ENCODE assay signal across 22 cellular contexts in the genomic region with DNA sequence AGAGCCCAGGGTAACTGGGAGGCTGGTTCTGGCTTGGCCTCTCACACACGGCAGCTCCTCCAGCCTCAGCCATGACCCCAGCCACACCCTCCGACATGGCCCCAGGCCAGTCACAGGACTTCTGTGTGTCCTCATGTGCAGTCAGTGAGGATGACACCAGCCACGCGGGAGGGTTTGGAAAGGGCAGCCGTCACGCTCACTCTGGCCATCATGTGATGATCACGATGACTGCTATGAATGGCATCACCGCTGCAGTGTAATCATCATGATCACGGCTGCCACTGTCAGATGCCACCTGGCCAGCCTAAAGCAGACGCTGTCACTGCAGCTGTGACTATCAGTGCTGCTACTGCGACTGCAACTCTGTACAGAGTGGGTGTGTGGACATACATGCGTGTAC.
DNase-seq lines count a peak whose midpoint lies in the region; FAIRE-seq and TF ChIP-seq lines count a peak whose summit lies in the region.
"Had no signal": no experiment of that assay in that cellular context is flagged by ENCODE, and none has a peak within 500 bp of the region (broad histone marks: within the 10 kb centered on the region; RNA-seq: fewer than 3 reads in every experiment).

No MANE protein-coding gene starts in this region.

- no peak overlapping the region for H4K5ac ChIP-seq in H9 (ENCODE audit: insufficient read length, low read depth, low read length)

- H3K79me2 ChIP-seq in astrocyte (ENCODE audit: insufficient read depth, low read length) (no peaks in the 10 kb centered on the region), H9 (ENCODE audit: insufficient read depth, low read length) (no peaks in the 10 kb centered on the region)

- H3K27me3 Mint-ChIP-seq in astrocyte (ENCODE audit: low read depth, unreplicated experiment) (peaks cover 28% of the 10 kb centered on the region), nephron progenitor cell (ENCODE audit: low read depth, poor library complexity) (peaks cover 27% of the 10 kb centered on the region), H9 (ENCODE audit: low read depth) (peaks cover 27% of the 10 kb centered on the region)

- no peak overlapping the region for H3K4ac ChIP-seq in H9 (ENCODE audit: low read depth, low read length)

- H3K27me3 ChIP-seq in astrocyte (ENCODE audit: insufficient read depth, low read length): no peaks in the 10 kb centered on the region
- peaks cover 0 to 52% (median 0%) of the 10 kb centered on the region in 7 donors for H3K27me3 ChIP-seq in spleen (replicated peaks in 1 of 7)
- no peaks in the 10 kb centered on the region for H3K27me3 ChIP-seq in H9 (ENCODE audit: insufficient read depth, low read length)

- H3K4me2 ChIP-seq in astrocyte (ENCODE audit: low read length): no peak overlapping the region
- no peak overlapping the region for H3K4me2 ChIP-seq in H9 (ENCODE audit: insufficient read depth, insufficient read length, low read length)
- H3K4me2 ChIP-seq: BLaER1 treated with 17β-estradiol and CSF1 and Interleukin-3, amounts not matched to agents 10 nM and 100 nM had no signal

- no peak overlapping the region for H3K27ac ChIP-seq in astrocyte (ENCODE audit: low read depth, low read length)
- H3K27ac ChIP-seq in kidney (ENCODE audit: low read depth in 2 of 2, low read length in 2 of 2): no peak overlapping the region
- no peak overlapping the region for H3K27ac ChIP-seq in spleen
- H3K27ac ChIP-seq in H9 (ENCODE audit: insufficient read length, low read depth, low read length): no peak overlapping the region
- H3K27ac ChIP-seq: 22Rv1; BLaER1 treated with 17β-estradiol and CSF1 and Interleukin-3, amounts not matched to agents 10 nM and 100 nM had no signal

- H3K4me3 Mint-ChIP-seq in astrocyte (ENCODE audit: unreplicated experiment) (no peak overlapping the region), nephron progenitor cell (no peak overlapping the region), H9 (no peak overlapping the region)
- H3K4me3 Mint-ChIP-seq: B cell; CD14-positive monocyte; CD4-positive, alpha-beta T cell; CD8-positive, alpha-beta memory T cell had no signal

- H3K23ac ChIP-seq in H9 (ENCODE audit: insufficient read length, low read depth, low read length): no peak overlapping the region

- no peak overlapping the region for H3K14ac ChIP-seq in H9 (ENCODE audit: insufficient read depth, low read length)

- H3K4me3 ChIP-seq in astrocyte (ENCODE audit: insufficient read depth, low read depth, low read length) (no peak overlapping the region), kidney (ENCODE audit: low read length in 2 of 2) (no peak overlapping the region), spleen (no peak overlapping the region)
- H3K4me3 ChIP-seq: BLaER1 treated with 17β-estradiol and CSF1 and Interleukin-3, amounts not matched to agents 10 nM and 100 nM had no signal

- H4K8ac ChIP-seq in H9 (replicated peaks; ENCODE audit: insufficient read length, low read depth, low read length): no peak overlapping the region

- WGBS in spleen, 5 donors: 76 to 92% (median 91%) methylated on average over 12 of the region's 12 CpGs
- no CpG with 5 or more reads among the region's 12 CpGs for WGBS in H9 (ENCODE audit: extremely low coverage, insufficient read length, low lambda C conversion rate)

- H3K9me3 Mint-ChIP-seq in astrocyte (ENCODE audit: unreplicated experiment) (peaks cover 13% of the 10 kb centered on the region), nephron progenitor cell (peaks cover 16% of the 10 kb centered on the region), H9 (peaks cover 5 to 11% of the 10 kb centered on the region in 2 experiments)
- H3K9me3 Mint-ChIP-seq: CD4-positive, alpha-beta T cell; CD8-positive, alpha-beta memory T cell had no signal

- no peak overlapping the region for H2BK120ac ChIP-seq in H9 (ENCODE audit: low read depth, low read length, poor library complexity, severe bottlenecking)

- H3K4me1 Mint-ChIP-seq in astrocyte (ENCODE audit: low read depth, unreplicated experiment): no peaks in the 10 kb centered on the region
- H3K4me1 Mint-ChIP-seq in nephron progenitor cell: peaks cover 19% of the 10 kb centered on the region
- peaks cover 2 to 6% of the 10 kb centered on the region in 2 experiments for H3K4me1 Mint-ChIP-seq in H9
- H3K4me1 Mint-ChIP-seq: B cell; CD14-positive monocyte; CD8-positive, alpha-beta memory T cell had no signal

- no peak overlapping the region for H2BK15ac ChIP-seq in H9 (ENCODE audit: low read depth, low read length)

- no peaks in the 10 kb centered on the region for H4K20me1 ChIP-seq in astrocyte (ENCODE audit: insufficient read depth, low read length)
- H4K20me1 ChIP-seq in H9 (ENCODE audit: control insufficient read depth, insufficient read depth, insufficient read length): no peaks in the 10 kb centered on the region

- peak overlapping the region; percentile 2 for H3K27ac Mint-ChIP-seq in astrocyte (ENCODE audit: unreplicated experiment)
- no peak overlapping the region for H3K27ac Mint-ChIP-seq in nephron progenitor cell
- peak overlapping the region in 1 of 3 experiments; percentile 40; a peak in 1 of 7 replicates for H3K27ac Mint-ChIP-seq in H9
- H3K27ac Mint-ChIP-seq: B cell; CD4-positive, alpha-beta T cell; CD8-positive, alpha-beta memory T cell had no signal

- H2AK5ac ChIP-seq in H9 (ENCODE audit: insufficient read length, low read length): no peak overlapping the region

- H4K91ac ChIP-seq in H9 (ENCODE audit: insufficient read length, low read depth, low read length): no peak overlapping the region

- no peaks in the 10 kb centered on the region for H3K23me2 ChIP-seq in H9 (ENCODE audit: insufficient read length, low read depth, low read length, poor library complexity, severe bottlenecking)

- H3K36me3 ChIP-seq in astrocyte (ENCODE audit: insufficient read depth, low read length): no peaks in the 10 kb centered on the region
- no peaks in the 10 kb centered on the region for H3K36me3 ChIP-seq in kidney (ENCODE audit: control insufficient read depth in 1 of 2, insufficient read depth in 2 of 2, low read length in 2 of 2)
- no peaks in the 10 kb centered on the region for H3K36me3 ChIP-seq in spleen
- H3K36me3 ChIP-seq: BLaER1 treated with 17β-estradiol and CSF1 and Interleukin-3, amounts not matched to agents 10 nM and 100 nM had no signal

- no peak for FAIRE-seq in astrocyte (lab: Jason Lieb, UNC)
- no peak for FAIRE-seq in kidney (lab: Jason Lieb, UNC)
- FAIRE-seq: A204.1, G401.6, GM12892, H1 had no signal

- TF ChIP-seq CTCF in astrocyte (IDR thresholded peaks at IDR 0.05; ENCODE audit: insufficient read depth, low read depth, low read length) (no peak), kidney (IDR thresholded peaks at IDR 0.05; ENCODE audit: borderline replicate concordance, extremely low read depth, insufficient read depth) (no peak), spleen (IDR thresholded peaks at IDR 0.05 in 8 of 11, conservative IDR thresholded peaks at IDR 0.05 in 3 of 11) (no peak), nephron progenitor cell (IDR thresholded peaks at IDR 0.05) (no peak), H9 (conservative IDR thresholded peaks at IDR 0.05) (no peak)

- H3K9ac ChIP-seq in astrocyte (ENCODE audit: low read length) (no peak overlapping the region), kidney (ENCODE audit: low read length in 2 of 2) (no peak overlapping the region), H9 (ENCODE audit: extremely low read depth, insufficient read length, low read length) (no peak overlapping the region)
- H3K9ac ChIP-seq: BLaER1 treated with 17β-estradiol and CSF1 and Interleukin-3, amounts not matched to agents 10 nM and 100 nM had no signal

- TF ChIP-seq POLR2A in spleen (IDR thresholded peaks at IDR 0.05): no peak

- H3K18ac ChIP-seq in H9 (ENCODE audit: insufficient read length, low read depth, low read length): no peak overlapping the region

- H2AFZ ChIP-seq in astrocyte (ENCODE audit: low read depth, low read length) (no peak overlapping the region), H9 (ENCODE audit: low read length) (no peak overlapping the region)

- no peak overlapping the region for H2BK20ac ChIP-seq in H9 (ENCODE audit: low read depth, low read length, poor library complexity, severe bottlenecking)

- DNase-seq in NCI-H748 (lab: John Stamatoyannopoulos, UW; ENCODE audit: unreplicated experiment): peak; percentile 37
- no peak for DNase-seq in NCI-H748 treated with DMSO at 0.1 percent for 48 hours (lab: John Stamatoyannopoulos, UW)
- DNase-seq in astrocyte (ENCODE audit: low read depth): no peak
- peak; percentile 46 for DNase-seq in kidney
- peak; percentile 59 for DNase-seq in spleen
- DNase-seq in nephron progenitor cell: no peak
- DNase-seq in NCI-H128 (lab: John Stamatoyannopoulos, UW; ENCODE audit: unreplicated experiment): no peak
- no peak for DNase-seq in H9
- DNase-seq: Calu3; CD4-positive, alpha-beta T cell; DMS53; DND-41; H7 had no signal

- no peaks in the 10 kb centered on the region for H3K36me3 Mint-ChIP-seq in astrocyte (ENCODE audit: low read depth, unreplicated experiment)
- H3K36me3 Mint-ChIP-seq in nephron progenitor cell (ENCODE audit: low read depth): no peaks in the 10 kb centered on the region
- no peaks in the 10 kb centered on the region; a peak in 3 of 7 replicates for H3K36me3 Mint-ChIP-seq in H9 (ENCODE audit: insufficient read depth in 1 of 3, low read depth in 3 of 3)
- H3K36me3 Mint-ChIP-seq: CD14-positive monocyte; CD8-positive, alpha-beta memory T cell had no signal

- intact Hi-C loops in kidney (cut with DNase I): no loop called here
- intact Hi-C loops in spleen (cut with DNase I; ENCODE audit: low total_unique reads): no loop called here

- H3K4me1 ChIP-seq in astrocyte (ENCODE audit: insufficient read depth, low read length) (no peaks in the 10 kb centered on the region), kidney (ENCODE audit: control insufficient read depth in 1 of 2, insufficient read depth in 1 of 2, low read depth in 1 of 2, low read length in 2 of 2) (no peaks in the 10 kb centered on the region), spleen (no peaks in the 10 kb centered on the region), H9 (ENCODE audit: insufficient read depth, low read length) (no peaks in the 10 kb centered on the region)

- no peak overlapping the region for H3K56ac ChIP-seq in H9 (ENCODE audit: insufficient read length, low read depth, low read length)

- H3K79me1 ChIP-seq in H9 (ENCODE audit: insufficient read depth, low read depth, low read length, poor library complexity, severe bottlenecking): no peaks in the 10 kb centered on the region

- no peak overlapping the region for H2BK5ac ChIP-seq in H9 (ENCODE audit: insufficient read length, low read length)

- no peak overlapping the region for H2BK12ac ChIP-seq in H9 (ENCODE audit: insufficient read length, low read depth, low read length)

- no peak overlapping the region for H3T11ph ChIP-seq in H9 (ENCODE audit: low read length)

- H3K9me3 ChIP-seq in astrocyte (ENCODE audit: insufficient read depth, low read depth, low read length) (peaks cover 16% of the 10 kb centered on the region), kidney (ENCODE audit: control insufficient read depth in 1 of 2, low read length in 2 of 2) (no peaks in the 10 kb centered on the region), spleen (no peaks in the 10 kb centered on the region), H9 (ENCODE audit: control insufficient read depth, low read depth, low read length) (no peaks in the 10 kb centered on the region)

Comparison
In these comparisons a context has a peak if more than half of its experiments do, and no peak if none do; other contexts are left out.
1. DNase-seq: peak in NCI-H748 (single experiment), kidney (single experiment) and spleen (single experiment); none in NCI-H748 treated with DMSO at 0.1 percent for 48 hours (single experiment), astrocyte (single experiment), nephron progenitor cell (single experiment), NCI-H128 (single experiment) and H9 (single experiment).